Comparison of ENCODE assay signal across 1 cellular context in the genomic region with DNA sequence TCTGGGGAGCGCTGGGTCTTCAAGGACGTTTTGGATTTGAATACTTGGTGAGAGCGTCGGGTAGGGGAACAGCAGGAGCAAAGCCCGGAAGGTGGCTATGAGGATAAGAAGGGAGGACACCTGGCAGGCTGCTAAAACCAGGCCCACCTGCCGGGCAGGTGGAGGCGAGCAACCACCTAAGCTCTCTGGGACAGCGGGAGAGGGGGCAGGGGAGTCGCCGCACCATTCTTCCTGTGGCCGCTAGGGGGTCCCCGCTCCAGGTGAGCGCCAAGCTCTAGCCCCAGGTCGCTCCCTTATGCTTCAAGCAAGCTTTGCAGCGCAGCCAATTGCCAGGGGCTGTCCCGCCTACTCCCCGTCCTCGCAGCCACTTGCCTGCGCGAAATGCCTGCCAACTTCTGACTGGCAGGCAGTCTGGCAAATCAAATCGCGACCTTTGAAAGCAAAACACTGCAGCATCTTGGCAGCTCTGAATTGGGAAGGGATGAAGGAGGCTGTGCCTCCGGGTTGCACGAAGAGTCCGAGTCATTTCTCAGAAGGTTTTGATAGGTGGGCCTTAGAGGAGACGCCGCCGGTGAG.
A peak's percentile ranks its signal among the peaks of the same experiment; 100 is the strongest.
TF ChIP-seq lines count a peak whose summit lies in the region.

A gene (plus strand): TSS at position 469 of the 576 bp plus-strand sequence. CDS start 3,746 bp downstream, outside the sequence.

TF ChIP-seq in HepG2, 621 proteins besides CTCF, POLR2A, EP300 and RAD21 (continued from another document and continues in another):
- TF ChIP-seq, protein P1, sequence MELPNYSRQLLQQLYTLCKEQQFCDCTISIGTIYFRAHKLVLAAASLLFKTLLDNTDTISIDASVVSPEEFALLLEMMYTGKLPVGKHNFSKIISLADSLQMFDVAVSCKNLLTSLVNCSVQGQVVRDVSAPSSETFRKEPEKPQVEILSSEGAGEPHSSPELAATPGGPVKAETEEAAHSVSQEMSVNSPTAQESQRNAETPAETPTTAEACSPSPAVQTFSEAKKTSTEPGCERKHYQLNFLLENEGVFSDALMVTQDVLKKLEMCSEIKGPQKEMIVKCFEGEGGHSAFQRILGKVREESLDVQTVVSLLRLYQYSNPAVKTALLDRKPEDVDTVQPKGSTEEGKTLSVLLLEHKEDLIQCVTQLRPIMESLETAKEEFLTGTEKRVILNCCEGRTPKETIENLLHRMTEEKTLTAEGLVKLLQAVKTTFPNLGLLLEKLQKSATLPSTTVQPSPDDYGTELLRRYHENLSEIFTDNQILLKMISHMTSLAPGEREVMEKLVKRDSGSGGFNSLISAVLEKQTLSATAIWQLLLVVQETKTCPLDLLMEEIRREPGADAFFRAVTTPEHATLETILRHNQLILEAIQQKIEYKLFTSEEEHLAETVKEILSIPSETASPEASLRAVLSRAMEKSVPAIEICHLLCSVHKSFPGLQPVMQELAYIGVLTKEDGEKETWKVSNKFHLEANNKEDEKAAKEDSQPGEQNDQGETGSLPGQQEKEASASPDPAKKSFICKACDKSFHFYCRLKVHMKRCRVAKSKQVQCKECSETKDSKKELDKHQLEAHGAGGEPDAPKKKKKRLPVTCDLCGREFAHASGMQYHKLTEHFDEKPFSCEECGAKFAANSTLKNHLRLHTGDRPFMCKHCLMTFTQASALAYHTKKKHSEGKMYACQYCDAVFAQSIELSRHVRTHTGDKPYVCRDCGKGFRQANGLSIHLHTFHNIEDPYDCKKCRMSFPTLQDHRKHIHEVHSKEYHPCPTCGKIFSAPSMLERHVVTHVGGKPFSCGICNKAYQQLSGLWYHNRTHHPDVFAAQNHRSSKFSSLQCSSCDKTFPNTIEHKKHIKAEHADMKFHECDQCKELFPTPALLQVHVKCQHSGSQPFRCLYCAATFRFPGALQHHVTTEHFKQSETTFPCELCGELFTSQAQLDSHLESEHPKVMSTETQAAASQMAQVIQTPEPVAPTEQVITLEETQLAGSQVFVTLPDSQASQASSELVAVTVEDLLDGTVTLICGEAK (IDR thresholded peaks at IDR 0.05): no peak
- TF ChIP-seq, protein P1 (CRISPR knock-in tag; IDR thresholded peaks at IDR 0.05): no peak
- TF ChIP-seq, protein P2, sequence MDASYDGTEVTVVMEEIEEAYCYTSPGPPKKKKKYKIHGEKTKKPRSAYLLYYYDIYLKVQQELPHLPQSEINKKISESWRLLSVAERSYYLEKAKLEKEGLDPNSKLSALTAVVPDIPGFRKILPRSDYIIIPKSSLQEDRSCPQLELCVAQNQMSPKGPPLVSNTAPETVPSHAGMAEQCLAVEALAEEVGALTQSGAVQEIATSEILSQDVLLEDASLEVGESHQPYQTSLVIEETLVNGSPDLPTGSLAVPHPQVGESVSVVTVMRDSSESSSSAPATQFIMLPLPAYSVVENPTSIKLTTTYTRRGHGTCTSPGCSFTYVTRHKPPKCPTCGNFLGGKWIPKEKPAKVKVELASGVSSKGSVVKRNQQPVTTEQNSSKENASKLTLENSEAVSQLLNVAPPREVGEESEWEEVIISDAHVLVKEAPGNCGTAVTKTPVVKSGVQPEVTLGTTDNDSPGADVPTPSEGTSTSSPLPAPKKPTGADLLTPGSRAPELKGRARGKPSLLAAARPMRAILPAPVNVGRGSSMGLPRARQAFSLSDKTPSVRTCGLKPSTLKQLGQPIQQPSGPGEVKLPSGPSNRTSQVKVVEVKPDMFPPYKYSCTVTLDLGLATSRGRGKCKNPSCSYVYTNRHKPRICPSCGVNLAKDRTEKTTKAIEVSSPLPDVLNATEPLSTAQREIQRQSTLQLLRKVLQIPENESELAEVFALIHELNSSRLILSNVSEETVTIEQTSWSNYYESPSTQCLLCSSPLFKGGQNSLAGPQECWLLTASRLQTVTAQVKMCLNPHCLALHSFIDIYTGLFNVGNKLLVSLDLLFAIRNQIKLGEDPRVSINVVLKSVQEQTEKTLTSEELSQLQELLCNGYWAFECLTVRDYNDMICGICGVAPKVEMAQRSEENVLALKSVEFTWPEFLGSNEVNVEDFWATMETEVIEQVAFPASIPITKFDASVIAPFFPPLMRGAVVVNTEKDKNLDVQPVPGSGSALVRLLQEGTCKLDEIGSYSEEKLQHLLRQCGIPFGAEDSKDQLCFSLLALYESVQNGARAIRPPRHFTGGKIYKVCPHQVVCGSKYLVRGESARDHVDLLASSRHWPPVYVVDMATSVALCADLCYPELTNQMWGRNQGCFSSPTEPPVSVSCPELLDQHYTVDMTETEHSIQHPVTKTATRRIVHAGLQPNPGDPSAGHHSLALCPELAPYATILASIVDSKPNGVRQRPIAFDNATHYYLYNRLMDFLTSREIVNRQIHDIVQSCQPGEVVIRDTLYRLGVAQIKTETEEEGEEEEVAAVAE (CRISPR knock-in tag; IDR thresholded peaks at IDR 0.05; ENCODE audit: borderline replicate concordance): peak; percentile 13; the same call in 1 of the 2 replicates
- TF ChIP-seq, protein P3, sequence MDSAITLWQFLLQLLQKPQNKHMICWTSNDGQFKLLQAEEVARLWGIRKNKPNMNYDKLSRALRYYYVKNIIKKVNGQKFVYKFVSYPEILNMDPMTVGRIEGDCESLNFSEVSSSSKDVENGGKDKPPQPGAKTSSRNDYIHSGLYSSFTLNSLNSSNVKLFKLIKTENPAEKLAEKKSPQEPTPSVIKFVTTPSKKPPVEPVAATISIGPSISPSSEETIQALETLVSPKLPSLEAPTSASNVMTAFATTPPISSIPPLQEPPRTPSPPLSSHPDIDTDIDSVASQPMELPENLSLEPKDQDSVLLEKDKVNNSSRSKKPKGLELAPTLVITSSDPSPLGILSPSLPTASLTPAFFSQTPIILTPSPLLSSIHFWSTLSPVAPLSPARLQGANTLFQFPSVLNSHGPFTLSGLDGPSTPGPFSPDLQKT (CRISPR knock-in tag; IDR thresholded peaks at IDR 0.05; ENCODE audit: borderline replicate concordance): no peak
- TF ChIP-seq ZMAT3 (CRISPR knock-in tag; conservative IDR thresholded peaks at IDR 0.05) (no peak), NR2F1 (CRISPR knock-in tag; IDR thresholded peaks at IDR 0.05) (no peak), KLF6 (CRISPR knock-in tag; IDR thresholded peaks at IDR 0.05) (peak; percentile 20; the same call in 1 of the 2 replicates), NFIC (IDR thresholded peaks at IDR 0.05; ENCODE audit: low read length) (no peak), ZFAT (CRISPR knock-in tag; conservative IDR thresholded peaks at IDR 0.05) (no peak), ZFP36L1 (CRISPR knock-in tag; IDR thresholded peaks at IDR 0.05) (no peak), ZNF891 (CRISPR knock-in tag; IDR thresholded peaks at IDR 0.05) (no peak), ZNF337 (CRISPR knock-in tag; IDR thresholded peaks at IDR 0.05; ENCODE audit: borderline replicate concordance, low read depth) (no peak), ZNF292 (CRISPR knock-in tag; IDR thresholded peaks at IDR 0.05; ENCODE audit: borderline replicate concordance, low read depth) (no peak), PHF21A (CRISPR knock-in tag; IDR thresholded peaks at IDR 0.05) (peak; percentile 56), NKX3-1 (CRISPR knock-in tag; IDR thresholded peaks at IDR 0.05) (no peak), NCOA5 (CRISPR knock-in tag; IDR thresholded peaks at IDR 0.05) (no peak), POGZ (CRISPR knock-in tag; IDR thresholded peaks at IDR 0.05) (0 out of 2 replicates have a peak, but pooled peaks have one; percentile 33), GZF1 (CRISPR knock-in tag; IDR thresholded peaks at IDR 0.05) (peak; percentile 60; the same call in 1 of the 2 replicates), SIN3A (IDR thresholded peaks at IDR 0.05; ENCODE audit: borderline replicate concordance, low read depth, low read length) (no peak; the same call in 1 of the 2 replicates), ZNF7 (CRISPR knock-in tag; IDR thresholded peaks at IDR 0.05) (no peak), KDM4B (CRISPR knock-in tag; IDR thresholded peaks at IDR 0.05) (no peak), DNMT3B (CRISPR knock-in tag; conservative IDR thresholded peaks at IDR 0.05) (no peak), ZC3H13 (CRISPR knock-in tag; IDR thresholded peaks at IDR 0.05) (no peak), KDM5B (CRISPR knock-in tag; IDR thresholded peaks at IDR 0.05; ENCODE audit: borderline replicate concordance) (no peak), ZNF605 (CRISPR knock-in tag; IDR thresholded peaks at IDR 0.05) (peak; percentile 53; the same call in 1 of the 2 replicates), ZNF547 (CRISPR knock-in tag; IDR thresholded peaks at IDR 0.05) (no peak), FOXC1 (CRISPR knock-in tag; IDR thresholded peaks at IDR 0.05; ENCODE audit: borderline replicate concordance) (no peak), HNRNPK (IDR thresholded peaks at IDR 0.05; ENCODE audit: low read depth, low read length, poor library complexity, severe bottlenecking) (no peak), TAF15 (IDR thresholded peaks at IDR 0.05; ENCODE audit: low read depth, low read length, poor library complexity, severe bottlenecking) (peak; percentile 46), HNF4G (IDR thresholded peaks at IDR 0.05; ENCODE audit: borderline replicate concordance, low read depth, low read length) (no peak), HNF4G (CRISPR knock-in tag; IDR thresholded peaks at IDR 0.05; ENCODE audit: borderline replicate concordance, low read depth) (no peak), HES4 (CRISPR knock-in tag; IDR thresholded peaks at IDR 0.05; ENCODE audit: borderline replicate concordance) (no peak), HHEX (CRISPR knock-in tag; IDR thresholded peaks at IDR 0.05) (no peak)
- TF ChIP-seq, protein P4, sequence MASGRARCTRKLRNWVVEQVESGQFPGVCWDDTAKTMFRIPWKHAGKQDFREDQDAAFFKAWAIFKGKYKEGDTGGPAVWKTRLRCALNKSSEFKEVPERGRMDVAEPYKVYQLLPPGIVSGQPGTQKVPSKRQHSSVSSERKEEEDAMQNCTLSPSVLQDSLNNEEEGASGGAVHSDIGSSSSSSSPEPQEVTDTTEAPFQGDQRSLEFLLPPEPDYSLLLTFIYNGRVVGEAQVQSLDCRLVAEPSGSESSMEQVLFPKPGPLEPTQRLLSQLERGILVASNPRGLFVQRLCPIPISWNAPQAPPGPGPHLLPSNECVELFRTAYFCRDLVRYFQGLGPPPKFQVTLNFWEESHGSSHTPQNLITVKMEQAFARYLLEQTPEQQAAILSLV (CRISPR knock-in tag; IDR thresholded peaks at IDR 0.05; ENCODE audit: borderline replicate concordance): no peak
- TF ChIP-seq, protein P5, sequence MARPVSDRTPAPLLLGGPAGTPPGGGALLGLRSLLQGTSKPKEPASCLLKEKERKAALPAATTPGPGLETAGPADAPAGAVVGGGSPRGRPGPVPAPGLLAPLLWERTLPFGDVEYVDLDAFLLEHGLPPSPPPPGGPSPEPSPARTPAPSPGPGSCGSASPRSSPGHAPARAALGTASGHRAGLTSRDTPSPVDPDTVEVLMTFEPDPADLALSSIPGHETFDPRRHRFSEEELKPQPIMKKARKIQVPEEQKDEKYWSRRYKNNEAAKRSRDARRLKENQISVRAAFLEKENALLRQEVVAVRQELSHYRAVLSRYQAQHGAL (CRISPR knock-in tag; IDR thresholded peaks at IDR 0.05; ENCODE audit: not compliant biosample characterization): no peak
- TF ChIP-seq, protein P6, sequence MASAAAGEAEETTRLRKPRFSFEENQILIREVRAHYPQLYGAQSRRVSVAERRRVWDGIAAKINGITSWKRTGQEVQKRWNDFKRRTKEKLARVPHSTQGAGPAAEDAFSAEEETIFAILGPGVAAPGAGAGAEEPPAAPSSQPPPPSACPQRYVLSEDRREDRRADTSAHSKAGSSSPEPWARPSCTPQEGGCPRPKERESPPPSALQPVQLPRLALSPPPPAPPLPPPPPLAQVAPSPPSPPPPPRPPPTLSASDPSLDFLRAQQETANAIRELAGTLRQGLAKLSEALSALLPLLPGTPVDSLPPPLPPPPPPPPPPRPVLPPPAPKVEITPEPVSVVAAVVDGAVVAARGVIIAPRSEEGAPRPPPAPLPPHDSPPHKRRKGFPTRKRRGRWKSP (CRISPR knock-in tag; IDR thresholded peaks at IDR 0.05): no peak
- TF ChIP-seq, protein P7, sequence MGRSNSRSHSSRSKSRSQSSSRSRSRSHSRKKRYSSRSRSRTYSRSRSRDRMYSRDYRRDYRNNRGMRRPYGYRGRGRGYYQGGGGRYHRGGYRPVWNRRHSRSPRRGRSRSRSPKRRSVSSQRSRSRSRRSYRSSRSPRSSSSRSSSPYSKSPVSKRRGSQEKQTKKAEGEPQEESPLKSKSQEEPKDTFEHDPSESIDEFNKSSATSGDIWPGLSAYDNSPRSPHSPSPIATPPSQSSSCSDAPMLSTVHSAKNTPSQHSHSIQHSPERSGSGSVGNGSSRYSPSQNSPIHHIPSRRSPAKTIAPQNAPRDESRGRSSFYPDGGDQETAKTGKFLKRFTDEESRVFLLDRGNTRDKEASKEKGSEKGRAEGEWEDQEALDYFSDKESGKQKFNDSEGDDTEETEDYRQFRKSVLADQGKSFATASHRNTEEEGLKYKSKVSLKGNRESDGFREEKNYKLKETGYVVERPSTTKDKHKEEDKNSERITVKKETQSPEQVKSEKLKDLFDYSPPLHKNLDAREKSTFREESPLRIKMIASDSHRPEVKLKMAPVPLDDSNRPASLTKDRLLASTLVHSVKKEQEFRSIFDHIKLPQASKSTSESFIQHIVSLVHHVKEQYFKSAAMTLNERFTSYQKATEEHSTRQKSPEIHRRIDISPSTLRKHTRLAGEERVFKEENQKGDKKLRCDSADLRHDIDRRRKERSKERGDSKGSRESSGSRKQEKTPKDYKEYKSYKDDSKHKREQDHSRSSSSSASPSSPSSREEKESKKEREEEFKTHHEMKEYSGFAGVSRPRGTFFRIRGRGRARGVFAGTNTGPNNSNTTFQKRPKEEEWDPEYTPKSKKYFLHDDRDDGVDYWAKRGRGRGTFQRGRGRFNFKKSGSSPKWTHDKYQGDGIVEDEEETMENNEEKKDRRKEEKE (IDR thresholded peaks at IDR 0.05): no peak
